Comparison of ENCODE assay signal across 1 cellular context in the genomic region with DNA sequence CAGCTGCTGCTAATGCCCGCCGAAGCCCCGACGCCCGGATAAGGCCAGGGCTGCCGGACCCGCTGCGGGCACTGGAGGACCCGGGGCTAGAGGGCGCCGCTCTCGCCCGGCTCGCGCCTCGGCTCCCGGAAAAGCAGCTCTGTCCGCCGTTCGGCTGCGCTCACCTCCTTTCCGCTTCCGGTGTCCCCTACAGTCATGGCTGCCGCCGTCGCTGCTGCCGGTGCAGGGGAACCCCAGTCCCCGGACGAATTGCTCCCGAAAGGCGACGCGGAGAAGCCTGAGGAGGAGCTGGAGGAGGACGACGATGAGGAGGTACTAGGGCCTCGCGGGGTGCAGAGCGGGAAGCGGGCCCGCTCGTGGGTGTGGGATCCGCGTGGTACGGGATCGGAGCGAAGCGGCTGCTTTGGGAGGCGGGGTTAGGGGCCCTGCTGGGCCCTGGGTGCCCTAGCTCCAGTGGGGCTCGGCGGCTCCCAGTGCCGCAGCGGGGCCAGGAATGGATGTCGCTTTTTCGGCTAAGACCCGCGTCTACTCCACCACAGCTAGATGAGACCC.
A peak's percentile ranks its signal among the peaks of the same experiment; 100 is the strongest.
TF ChIP-seq lines count a peak whose summit lies in the region.

TOMM22 (plus strand) TSS at position 174 of the 552 bp plus-strand sequence; CDS start at position 196, 22 bp downstream.

TF ChIP-seq in HepG2, 621 proteins besides CTCF, POLR2A, EP300 and RAD21 (continued from another document and continues in another):
- TF ChIP-seq ZNF512B (CRISPR knock-in tag; IDR thresholded peaks at IDR 0.05; ENCODE audit: borderline replicate concordance) (no peak), RERE (CRISPR knock-in tag; IDR thresholded peaks at IDR 0.05; ENCODE audit: low read depth) (peak; percentile 27; the same call in 1 of the 2 replicates), LCORL (IDR thresholded peaks at IDR 0.05) (no peak), LCORL (CRISPR knock-in tag; IDR thresholded peaks at IDR 0.05) (peak; percentile 90), CBFB (CRISPR knock-in tag; IDR thresholded peaks at IDR 0.05) (peak; percentile 94), POLR2AphosphoS5 (IDR thresholded peaks at IDR 0.05; ENCODE audit: low read depth, low read length) (peak; percentile 91), ZNF34 (CRISPR knock-in tag; IDR thresholded peaks at IDR 0.05; ENCODE audit: borderline replicate concordance) (no peak), SMAD9 (CRISPR knock-in tag; IDR thresholded peaks at IDR 0.05) (no peak), ELF3 (CRISPR knock-in tag; IDR thresholded peaks at IDR 0.05) (peak; percentile 96), ZNF205 (CRISPR knock-in tag; IDR thresholded peaks at IDR 0.05) (peak; percentile 88), SRY (CRISPR knock-in tag; IDR thresholded peaks at IDR 0.05) (peak; percentile 87; the same call in 1 of the 2 replicates), BCL3 (CRISPR knock-in tag; IDR thresholded peaks at IDR 0.05) (peak; percentile 94; the same call in 1 of the 2 replicates), FLYWCH1 (CRISPR knock-in tag; IDR thresholded peaks at IDR 0.05) (no peak), SUZ12 (IDR thresholded peaks at IDR 0.05; ENCODE audit: low read depth, low read length) (no peak), PRDM10 (CRISPR knock-in tag; IDR thresholded peaks at IDR 0.05; ENCODE audit: low read depth) (peak; percentile 86), SMARCC2 (IDR thresholded peaks at IDR 0.05) (no peak), PBX2 (CRISPR knock-in tag; IDR thresholded peaks at IDR 0.05) (no peak), KDM6A (CRISPR knock-in tag; IDR thresholded peaks at IDR 0.05; ENCODE audit: low read depth) (no peak), RFXAP (CRISPR knock-in tag; IDR thresholded peaks at IDR 0.05; ENCODE audit: borderline replicate concordance) (peak; percentile 93; the same call in 1 of the 2 replicates), HMG20B (CRISPR knock-in tag; conservative IDR thresholded peaks at IDR 0.05) (peak; percentile 84), ZNF446 (CRISPR knock-in tag; IDR thresholded peaks at IDR 0.05) (peak; percentile 81), ZNF782 (CRISPR knock-in tag; IDR thresholded peaks at IDR 0.05; ENCODE audit: borderline replicate concordance) (peak; percentile 84; the same call in 1 of the 2 replicates), ZNF326 (CRISPR knock-in tag; IDR thresholded peaks at IDR 0.05; ENCODE audit: borderline replicate concordance) (no peak), NFE2 (CRISPR knock-in tag; IDR thresholded peaks at IDR 0.05) (no peak), SIX1 (CRISPR knock-in tag; IDR thresholded peaks at IDR 0.05; ENCODE audit: borderline replicate concordance) (0 out of 2 replicates have a peak, but pooled peaks have one; percentile 26), ZFP82 (CRISPR knock-in tag; IDR thresholded peaks at IDR 0.05; ENCODE audit: borderline replicate concordance) (no peak), SRSF9 (IDR thresholded peaks at IDR 0.05; ENCODE audit: borderline replicate concordance, insufficient read depth, low read depth, low read length, poor library complexity, severe bottlenecking) (no peak), BRCA1 (CRISPR knock-in tag; IDR thresholded peaks at IDR 0.05) (peak; percentile 86; the same call in 1 of the 2 replicates), PHF5A (CRISPR knock-in tag; IDR thresholded peaks at IDR 0.05; ENCODE audit: low read depth, unreplicated experiment) (peak; percentile 81)
- TF ChIP-seq, protein P1, sequence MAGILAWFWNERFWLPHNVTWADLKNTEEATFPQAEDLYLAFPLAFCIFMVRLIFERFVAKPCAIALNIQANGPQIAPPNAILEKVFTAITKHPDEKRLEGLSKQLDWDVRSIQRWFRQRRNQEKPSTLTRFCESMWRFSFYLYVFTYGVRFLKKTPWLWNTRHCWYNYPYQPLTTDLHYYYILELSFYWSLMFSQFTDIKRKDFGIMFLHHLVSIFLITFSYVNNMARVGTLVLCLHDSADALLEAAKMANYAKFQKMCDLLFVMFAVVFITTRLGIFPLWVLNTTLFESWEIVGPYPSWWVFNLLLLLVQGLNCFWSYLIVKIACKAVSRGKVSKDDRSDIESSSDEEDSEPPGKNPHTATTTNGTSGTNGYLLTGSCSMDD (CRISPR knock-in tag; IDR thresholded peaks at IDR 0.05): no peak
- TF ChIP-seq, protein P2, sequence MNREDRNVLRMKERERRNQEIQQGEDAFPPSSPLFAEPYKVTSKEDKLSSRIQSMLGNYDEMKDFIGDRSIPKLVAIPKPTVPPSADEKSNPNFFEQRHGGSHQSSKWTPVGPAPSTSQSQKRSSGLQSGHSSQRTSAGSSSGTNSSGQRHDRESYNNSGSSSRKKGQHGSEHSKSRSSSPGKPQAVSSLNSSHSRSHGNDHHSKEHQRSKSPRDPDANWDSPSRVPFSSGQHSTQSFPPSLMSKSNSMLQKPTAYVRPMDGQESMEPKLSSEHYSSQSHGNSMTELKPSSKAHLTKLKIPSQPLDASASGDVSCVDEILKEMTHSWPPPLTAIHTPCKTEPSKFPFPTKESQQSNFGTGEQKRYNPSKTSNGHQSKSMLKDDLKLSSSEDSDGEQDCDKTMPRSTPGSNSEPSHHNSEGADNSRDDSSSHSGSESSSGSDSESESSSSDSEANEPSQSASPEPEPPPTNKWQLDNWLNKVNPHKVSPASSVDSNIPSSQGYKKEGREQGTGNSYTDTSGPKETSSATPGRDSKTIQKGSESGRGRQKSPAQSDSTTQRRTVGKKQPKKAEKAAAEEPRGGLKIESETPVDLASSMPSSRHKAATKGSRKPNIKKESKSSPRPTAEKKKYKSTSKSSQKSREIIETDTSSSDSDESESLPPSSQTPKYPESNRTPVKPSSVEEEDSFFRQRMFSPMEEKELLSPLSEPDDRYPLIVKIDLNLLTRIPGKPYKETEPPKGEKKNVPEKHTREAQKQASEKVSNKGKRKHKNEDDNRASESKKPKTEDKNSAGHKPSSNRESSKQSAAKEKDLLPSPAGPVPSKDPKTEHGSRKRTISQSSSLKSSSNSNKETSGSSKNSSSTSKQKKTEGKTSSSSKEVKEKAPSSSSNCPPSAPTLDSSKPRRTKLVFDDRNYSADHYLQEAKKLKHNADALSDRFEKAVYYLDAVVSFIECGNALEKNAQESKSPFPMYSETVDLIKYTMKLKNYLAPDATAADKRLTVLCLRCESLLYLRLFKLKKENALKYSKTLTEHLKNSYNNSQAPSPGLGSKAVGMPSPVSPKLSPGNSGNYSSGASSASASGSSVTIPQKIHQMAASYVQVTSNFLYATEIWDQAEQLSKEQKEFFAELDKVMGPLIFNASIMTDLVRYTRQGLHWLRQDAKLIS (CRISPR knock-in tag; IDR thresholded peaks at IDR 0.05): 0 out of 2 replicates have a peak, but pooled peaks have one; percentile 66
- TF ChIP-seq, protein P3, sequence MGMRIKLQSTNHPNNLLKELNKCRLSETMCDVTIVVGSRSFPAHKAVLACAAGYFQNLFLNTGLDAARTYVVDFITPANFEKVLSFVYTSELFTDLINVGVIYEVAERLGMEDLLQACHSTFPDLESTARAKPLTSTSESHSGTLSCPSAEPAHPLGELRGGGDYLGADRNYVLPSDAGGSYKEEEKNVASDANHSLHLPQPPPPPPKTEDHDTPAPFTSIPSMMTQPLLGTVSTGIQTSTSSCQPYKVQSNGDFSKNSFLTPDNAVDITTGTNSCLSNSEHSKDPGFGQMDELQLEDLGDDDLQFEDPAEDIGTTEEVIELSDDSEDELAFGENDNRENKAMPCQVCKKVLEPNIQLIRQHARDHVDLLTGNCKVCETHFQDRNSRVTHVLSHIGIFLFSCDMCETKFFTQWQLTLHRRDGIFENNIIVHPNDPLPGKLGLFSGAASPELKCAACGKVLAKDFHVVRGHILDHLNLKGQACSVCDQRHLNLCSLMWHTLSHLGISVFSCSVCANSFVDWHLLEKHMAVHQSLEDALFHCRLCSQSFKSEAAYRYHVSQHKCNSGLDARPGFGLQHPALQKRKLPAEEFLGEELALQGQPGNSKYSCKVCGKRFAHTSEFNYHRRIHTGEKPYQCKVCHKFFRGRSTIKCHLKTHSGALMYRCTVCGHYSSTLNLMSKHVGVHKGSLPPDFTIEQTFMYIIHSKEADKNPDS (CRISPR knock-in tag; IDR thresholded peaks at IDR 0.05): peak; percentile 92
